In genomic region chr1:61184035-61184713, GRCh38 we compare ENCODE assay signal across 8 cellular contexts.
DNase-seq lines count a peak whose midpoint lies in the region; ATAC-seq, FAIRE-seq and TF ChIP-seq lines count a peak whose summit lies in the region.

No MANE protein-coding gene starts in this region.

- no peak overlapping the region for H2BK15ac ChIP-seq in mesenchymal stem cell (ENCODE audit: low read depth, poor library complexity, severe bottlenecking)

- H3K14ac ChIP-seq in mesenchymal stem cell (ENCODE audit: low read length in 2 of 2): no peak overlapping the region

- peak overlapping the region; percentile 82 for H4K91ac ChIP-seq in mesenchymal stem cell (ENCODE audit: low read length)

- no peak for FAIRE-seq in GM12891 (lab: Jason Lieb, UNC)

- H3K27me3 Mint-ChIP-seq in Caco-2 (ENCODE audit: insufficient read depth, unreplicated experiment): no peaks in the 10 kb centered on the region

- CTCF ChIA-PET in Caco-2 (lab: Charles Lee): no interaction called here

- no peaks in the 10 kb centered on the region for H3K9me3 Mint-ChIP-seq in Caco-2 (ENCODE audit: unreplicated experiment)

- TF ChIP-seq POLR2A in vagina (IDR thresholded peaks at IDR 0.05) (no peak), GM12891 (IDR thresholded peaks at IDR 0.05; ENCODE audit: low read depth, low read length) (no peak)

- H3K4me1 ChIP-seq in Caco-2: no peaks in the 10 kb centered on the region
- H3K4me1 ChIP-seq in duodenal mucosa (ENCODE audit: control insufficient read depth in 1 of 2, insufficient read depth in 2 of 2, low read length in 2 of 2): peaks cover 4 to 25% of the 10 kb centered on the region in 2 donors
- peaks cover 6% of the 10 kb centered on the region for H3K4me1 ChIP-seq in mesenchymal stem cell (ENCODE audit: control insufficient read depth, insufficient read depth, low read depth, low read length)
- peaks cover 45% of the 10 kb centered on the region for H3K4me1 ChIP-seq in vagina

- peaks cover 3% of the 10 kb centered on the region for H3K79me1 ChIP-seq in mesenchymal stem cell (replicated peaks; ENCODE audit: low read length, poor library complexity, severe bottlenecking)

- H4K8ac ChIP-seq in mesenchymal stem cell (ENCODE audit: low read length): no peak overlapping the region

- H3K18ac ChIP-seq in mesenchymal stem cell (ENCODE audit: low read depth in 1 of 2, low read length in 2 of 2): no peak overlapping the region

- H2BK5ac ChIP-seq in mesenchymal stem cell (ENCODE audit: low read depth, low read length, poor library complexity, severe bottlenecking): no peak overlapping the region

- WGBS in mesenchymal stem cell: 85% methylated on average over 12 of the region's 18 CpGs

- H3K23ac ChIP-seq in mesenchymal stem cell (ENCODE audit: low read length in 2 of 2): no peak overlapping the region

- ATAC-seq in HG02610 (IDR thresholded peaks at IDR 0.05; ENCODE audit: unreplicated experiment): no peak

- no peaks in the 10 kb centered on the region for H3K4me1 Mint-ChIP-seq in Caco-2 (ENCODE audit: low read depth, unreplicated experiment)

- no TSS peak for BruUV-seq in Caco-2 (replicated peaks; lab: Mats Ljungman, UMichigan)

- peak overlapping the region in 1 of 2 experiments; percentile 21 for H3K4ac ChIP-seq in mesenchymal stem cell (ENCODE audit: low read depth in 1 of 2, low read length in 2 of 2)

- H3K9ac ChIP-seq in duodenal mucosa (ENCODE audit: low read depth in 1 of 2, low read length in 2 of 2): peak overlapping the region in 1 of 2 donors; percentile 44
- H3K9ac ChIP-seq in mesenchymal stem cell (ENCODE audit: low read length): peak overlapping the region; percentile 89

- DNase-seq in Caco-2 (peak; percentile 50 to 75), NCI-H345 (lab: John Stamatoyannopoulos, UW) (peak; percentile 84), mesenchymal stem cell (no peak), vagina (ENCODE audit: extremely low spot score in 2 of 2) (peak in 1 of 2 donors; percentile 94), GM12891 (ENCODE audit: insufficient read length, low spot score) (no peak), D341Med (ENCODE audit: low spot score) (no peak)

- H3K36me3 ChIP-seq in Caco-2 (ENCODE audit: control insufficient read depth, insufficient read depth, low read length): no peaks in the 10 kb centered on the region
- no peaks in the 10 kb centered on the region for H3K36me3 ChIP-seq in duodenal mucosa (ENCODE audit: control insufficient read depth in 1 of 2, insufficient read depth in 2 of 2, low read length in 2 of 2)
- H3K36me3 ChIP-seq in mesenchymal stem cell (ENCODE audit: control insufficient read depth in 1 of 2, insufficient read depth in 2 of 2, low read depth in 1 of 2, low read length in 2 of 2): no peaks in the 10 kb centered on the region
- H3K36me3 ChIP-seq in vagina: no peaks in the 10 kb centered on the region

- H3K27ac ChIP-seq in duodenal mucosa (ENCODE audit: low read depth, low read length) (peak overlapping the region; percentile 79), mesenchymal stem cell (ENCODE audit: low read length, poor library complexity, severe bottlenecking) (no peak overlapping the region), vagina (peak overlapping the region; percentile 73)

- H3K27me3 ChIP-seq in Caco-2 (replicated peaks; ENCODE audit: control insufficient read depth, insufficient read depth, low read length) (no peaks in the 10 kb centered on the region), duodenal mucosa (ENCODE audit: control insufficient read depth in 1 of 2, insufficient read depth in 2 of 2, low read length in 2 of 2) (no peaks in the 10 kb centered on the region), mesenchymal stem cell (ENCODE audit: control insufficient read depth in 1 of 2, insufficient read depth in 1 of 2, low read length in 2 of 2) (no peaks in the 10 kb centered on the region), vagina (no peaks in the 10 kb centered on the region)

- peak overlapping the region; percentile 29 for H3K4me2 ChIP-seq in mesenchymal stem cell (ENCODE audit: low read length, poor library complexity, severe bottlenecking)

- POLR2A ChIA-PET in Caco-2 (lab: Charles Lee): no interaction called here

- no peaks in the 10 kb centered on the region for H3K36me3 Mint-ChIP-seq in Caco-2 (ENCODE audit: insufficient read depth, unreplicated experiment)

- no peaks in the 10 kb centered on the region for H3K9me3 ChIP-seq in Caco-2
- no peaks in the 10 kb centered on the region for H3K9me3 ChIP-seq in duodenal mucosa (ENCODE audit: control insufficient read depth in 1 of 2, low read length in 2 of 2)
- H3K9me3 ChIP-seq in mesenchymal stem cell (ENCODE audit: control insufficient read depth, low read length): no peaks in the 10 kb centered on the region
- H3K9me3 ChIP-seq in vagina: no peaks in the 10 kb centered on the region

- H3K4me3 ChIP-seq in Caco-2 (ENCODE audit: low read depth, low read length) (no peak overlapping the region), duodenal mucosa (ENCODE audit: low read depth in 1 of 2, low read length in 2 of 2) (peak overlapping the region; percentile 10 to 62), mesenchymal stem cell (ENCODE audit: insufficient read depth in 1 of 2, low read depth in 1 of 2, low read length in 2 of 2) (peak overlapping the region in 1 of 2 experiments; percentile 59), vagina (peak overlapping the region; percentile 36)

- H2AK5ac ChIP-seq in mesenchymal stem cell (ENCODE audit: low read length, severe bottlenecking): no peak overlapping the region

- no peak overlapping the region for H2AFZ ChIP-seq in mesenchymal stem cell (ENCODE audit: low read depth, low read length)

- no peak overlapping the region for H2BK120ac ChIP-seq in mesenchymal stem cell (ENCODE audit: low read depth, low read length)

- intact Hi-C loops in Caco-2 (cut with micrococcal nuclease; ENCODE audit: unreplicated experiment) (no loop called here), vagina (cut with DNase I) (no loop called here)

- H3K4me3 Mint-ChIP-seq in Caco-2 (ENCODE audit: unreplicated experiment): no peak overlapping the region

- no peak for TF ChIP-seq CTCF in Caco-2 (IDR thresholded peaks at IDR 0.05; ENCODE audit: insufficient read depth in 1 of 2, low read depth in 1 of 2, low read length in 1 of 2, severe bottlenecking in 1 of 2, unreplicated experiment in 1 of 2)
- TF ChIP-seq CTCF in vagina (IDR thresholded peaks at IDR 0.05): no peak

- no peak overlapping the region for H3K27ac Mint-ChIP-seq in Caco-2 (ENCODE audit: unreplicated experiment)

- H2BK12ac ChIP-seq in mesenchymal stem cell (ENCODE audit: low read length in 2 of 2): peak overlapping the region in 1 of 2 experiments; percentile 54

TF ChIP-seq in GM12891, 5 proteins besides CTCF, POLR2A, EP300 and RAD21:
- TF ChIP-seq TAF1 (IDR thresholded peaks at IDR 0.05; ENCODE audit: low read depth, low read length) (no peak), POLR2AphosphoS5 (IDR thresholded peaks at IDR 0.05; ENCODE audit: low read depth, low read length) (no peak), PAX5 (IDR thresholded peaks at IDR 0.05; ENCODE audit: insufficient read depth, low read length, severe bottlenecking) (no peak), SPI1 (IDR thresholded peaks at IDR 0.05; ENCODE audit: low read depth, low read length) (no peak), POU2F2 (IDR thresholded peaks at IDR 0.05; ENCODE audit: low read depth, low read length) (no peak)
TF ChIP-seq in GM12891: peak in this region for 0.

Comparison
In these comparisons a context has a peak if more than half of its experiments do, and no peak if none do; other contexts are left out.
1. DNase-seq: peak in Caco-2 (2 of 2) and NCI-H345 (single experiment); none in mesenchymal stem cell (single experiment), GM12891 (single experiment) and D341Med (single experiment).